12 cellular contexts compared by ENCODE assay signal in genomic region chr3:12896206-12896697, GRCh38. TPM values are rescaled to one million over a fixed set of nuclear protein-coding genes. Genes with fewer than 3 reads are reported as not detected.
DNase-seq lines count a peak whose midpoint lies in the region; ATAC-seq and TF ChIP-seq lines count a peak whose summit lies in the region.
"Had no signal": no experiment of that assay in that cellular context is flagged by ENCODE, and none has a peak within 500 bp of the region (broad histone marks: within the 10 kb centered on the region; RNA-seq: fewer than 3 reads in every experiment).

No MANE protein-coding gene starts in this region.

- TF ChIP-seq CTCF in WERI-Rb-1 (IDR thresholded peaks at IDR 0.05; ENCODE audit: low read depth, low read length) (peak; percentile 51), right atrium auricular region (IDR thresholded peaks at IDR 0.05) (peak in 1 of 2 donors; percentile 32)

- no peaks in the 10 kb centered on the region for H3K9me3 ChIP-seq in WERI-Rb-1 (ENCODE audit: severe bottlenecking)
- no peaks in the 10 kb centered on the region for H3K9me3 ChIP-seq in right atrium auricular region

- peak overlapping the region; percentile 77 for H3K27ac Mint-ChIP-seq in stimulated activated naive B cell treated with anti-CD40 and anti-IgM and Interleukin-4, amounts not matched to agents 10 μg/mL and 1 μg/mL and 100 μg/mL, for 72 hours

- DNase-seq in SIG-M5 treated with dmso at 0.1 percent for 504 hours (lab: John Stamatoyannopoulos, UW; ENCODE audit: unreplicated experiment) (peak; percentile 65), SIG-M5 (lab: John Stamatoyannopoulos, UW) (no peak), WERI-Rb-1 (peak; percentile 60), right atrium auricular region (ENCODE audit: low spot score) (no peak), dedifferentiated amniotic fluid mesenchymal stem cell (ENCODE audit: extremely low spot score) (no peak), T-helper 1 cell (no peak)
- DNase-seq in stimulated activated naive B cell treated with anti-CD40 and anti-IgM and Interleukin-4, amounts not matched to agents 10 μg/mL and 1 μg/mL and 100 μg/mL, for 72 hours = no peak
- DNase-seq in activated CD4-positive, alpha-beta T cell treated with anti-CD3 and anti-CD28 coated beads, Interleukin-2, amount 50 U/mL, for 1 hour = no peak
- DNase-seq: ACHN; NCI-H2081 treated with DMSO at 0.1 percent for 48 hours; stimulated activated CD8-positive, alpha-beta memory T cell treated with anti-CD3 and anti-CD28 coated beads, Interleukin-4, amount 100 ng/mL, for 48 hours had no signal

- no peaks in the 10 kb centered on the region for H3K9me3 Mint-ChIP-seq in stimulated activated naive B cell treated with anti-CD40 and anti-IgM and Interleukin-4, amounts not matched to agents 10 μg/mL and 1 μg/mL and 100 μg/mL, for 72 hours
- H3K9me3 Mint-ChIP-seq: activated naive CD4-positive, alpha-beta T cell treated with anti-CD3 and anti-CD28 coated beads, Interleukin-2, amount 50 U/mL, for 72 hours had no signal

- peaks cover 0 to 37% of the 10 kb centered on the region in 2 donors for H3K4me1 ChIP-seq in right atrium auricular region

- no peak overlapping the region for H3K4me3 ChIP-seq in WERI-Rb-1 (ENCODE audit: low read depth, low read length)
- no peak overlapping the region for H3K4me3 ChIP-seq in right atrium auricular region

- H3K27ac ChIP-seq in WERI-Rb-1 = no peak overlapping the region
- peak overlapping the region; percentile 10 to 40 for H3K27ac ChIP-seq in right atrium auricular region

- H3K4me1 Mint-ChIP-seq in stimulated activated naive B cell treated with anti-CD40 and anti-IgM and Interleukin-4, amounts not matched to agents 10 μg/mL and 1 μg/mL and 100 μg/mL, for 72 hours = peaks cover 18 to 20% of the 10 kb centered on the region in 2 donors

- peaks cover 14 to 17% of the 10 kb centered on the region in 2 donors for H3K36me3 Mint-ChIP-seq in stimulated activated naive B cell treated with anti-CD40 and anti-IgM and Interleukin-4, amounts not matched to agents 10 μg/mL and 1 μg/mL and 100 μg/mL, for 72 hours

- peaks cover 36% of the 10 kb centered on the region for H3K36me3 ChIP-seq in WERI-Rb-1
- peaks cover 33% of the 10 kb centered on the region for H3K36me3 ChIP-seq in right atrium auricular region

- no peak overlapping the region for H3K4me3 Mint-ChIP-seq in stimulated activated naive B cell treated with anti-CD40 and anti-IgM and Interleukin-4, amounts not matched to agents 10 μg/mL and 1 μg/mL and 100 μg/mL, for 72 hours

- H3K27me3 Mint-ChIP-seq in stimulated activated naive B cell treated with anti-CD40 and anti-IgM and Interleukin-4, amounts not matched to agents 10 μg/mL and 1 μg/mL and 100 μg/mL, for 72 hours = peaks cover 0 to 1% of the 10 kb centered on the region in 2 donors

- ATAC-seq in stimulated activated naive B cell treated with anti-CD40 and anti-IgM and Interleukin-4, amounts not matched to agents 10 μg/mL and 1 μg/mL and 100 μg/mL, for 72 hours (replicated peaks) = peak in 1 of 2 donors; percentile 16
- ATAC-seq: activated naive CD4-positive, alpha-beta T cell treated with anti-CD3 and anti-CD28 coated beads, Interleukin-2, amount 50 U/mL, for 72 hours had no signal

- H3K27me3 ChIP-seq in WERI-Rb-1 (ENCODE audit: insufficient read depth, low read depth, severe bottlenecking) = no peaks in the 10 kb centered on the region
- H3K27me3 ChIP-seq in right atrium auricular region = no peaks in the 10 kb centered on the region

RNA-seq across cellular contexts. Expression of gene RPL32, which starts 54.9 kb away (rescaled TPM):
- 100 to 1,000 TPM; 626 to 829 TPM for total RNA-seq in right atrium auricular region

Comparison
In these comparisons a context has a peak if more than half of its experiments do, and no peak if none do; other contexts are left out.
1. DNase-seq: peak in SIG-M5 treated with dmso at 0.1 percent for 504 hours (single experiment) and WERI-Rb-1 (single experiment); none in SIG-M5 (single experiment), right atrium auricular region (single experiment), stimulated activated naive B cell treated with anti-CD40 and anti-IgM and Interleukin-4, amounts not matched to agents 10 μg/mL and 1 μg/mL and 100 μg/mL, for 72 hours (single experiment), dedifferentiated amniotic fluid mesenchymal stem cell (single experiment), activated CD4-positive, alpha-beta T cell treated with anti-CD3 and anti-CD28 coated beads, Interleukin-2, amount 50 U/mL, for 1 hour (single experiment) and T-helper 1 cell (0 of 5).